8 cellular contexts compared by ENCODE assay signal in genomic region chr6:17599885-17600526, GRCh38. TPM values are rescaled to one million over a fixed set of nuclear protein-coding genes. Genes with fewer than 3 reads are reported as not detected.
DNase-seq lines count a peak whose midpoint lies in the region; ATAC-seq and TF ChIP-seq lines count a peak whose summit lies in the region.

Gene FAM8A1, plus strand, starts transcription at chr6:17600302. Its CDS starts 108 bp downstream, at chr6:17600410.

- peaks cover 6% of the 10 kb centered on the region for H3K79me1 ChIP-seq in trophoblast cell (ENCODE audit: low read length)

- H3K4me2 ChIP-seq in SU-DHL-6 (ENCODE audit: low read depth, low read length, poor library complexity, severe bottlenecking): peak within 1 kb of the TSS; percentile 65
- peak within 1 kb of the TSS; percentile 96 for H3K4me2 ChIP-seq in trophoblast cell (ENCODE audit: low read length)

- H3K36me3 ChIP-seq in SU-DHL-6 (ENCODE audit: low read length): no peaks in the 10 kb centered on the region; the same call in 1 of the 2 replicates
- H3K36me3 ChIP-seq in adipocyte (ENCODE audit: control insufficient read depth, insufficient read depth, low read length, severe bottlenecking): peaks cover 17% of the 10 kb centered on the region
- peaks cover 7% of the 10 kb centered on the region for H3K36me3 ChIP-seq in cardiac muscle cell
- H3K36me3 ChIP-seq in trophoblast cell (ENCODE audit: control insufficient read depth in 1 of 2, insufficient read depth in 2 of 2, low read length in 2 of 2): peaks cover 0 to under 1% of the 10 kb centered on the region in 2 experiments
- H3K36me3 ChIP-seq in tibial nerve: peaks cover 0 to 19% (median 0%) of the 10 kb centered on the region in 3 donors

- H3K9me3 ChIP-seq in SU-DHL-6 (ENCODE audit: insufficient read depth, low read length) (no peaks in the 10 kb centered on the region), adipocyte (ENCODE audit: control insufficient read depth, low read length) (no peaks in the 10 kb centered on the region), cardiac muscle cell (ENCODE audit: low read depth) (no peaks in the 10 kb centered on the region), trophoblast cell (ENCODE audit: insufficient read depth, low read depth, low read length) (no peaks in the 10 kb centered on the region), tibial nerve (no peaks in the 10 kb centered on the region)

- TF ChIP-seq CTCF in GM12874 (IDR thresholded peaks at IDR 0.05; ENCODE audit: insufficient read depth, low read depth, low read length) (peak; percentile 26; the same call in 1 of the 2 replicates), SU-DHL-6 (IDR thresholded peaks at IDR 0.05; ENCODE audit: insufficient read depth, low read length, poor library complexity, severe bottlenecking) (no peak), cardiac muscle cell (IDR thresholded peaks at IDR 0.05; ENCODE audit: low read depth, low read length) (peak; percentile 44), tibial nerve (IDR thresholded peaks at IDR 0.05) (peak; percentile 54 to 91 (median 66))

- H2BK120ac ChIP-seq in trophoblast cell (ENCODE audit: insufficient read depth, low read length, poor library complexity): peak within 1 kb of the TSS; percentile 86

- H3K4me3 ChIP-seq in SU-DHL-6 (ENCODE audit: insufficient read depth, low read length, poor library complexity, severe bottlenecking) (peak within 1 kb of the TSS; percentile 63), adipocyte (ENCODE audit: low read length) (peak within 1 kb of the TSS; percentile 85), cardiac muscle cell (peak within 1 kb of the TSS; percentile 79), trophoblast cell (ENCODE audit: low read depth, low read length) (peak within 1 kb of the TSS; percentile 80), tibial nerve (peak within 1 kb of the TSS; percentile 80 to 100 (median 95))

- H3K4ac ChIP-seq in trophoblast cell (ENCODE audit: low read depth, low read length): peak within 1 kb of the TSS; percentile 19

- H2BK5ac ChIP-seq in trophoblast cell (ENCODE audit: low read depth, low read length, poor library complexity): peak within 1 kb of the TSS; percentile 58

- H4K8ac ChIP-seq in trophoblast cell (ENCODE audit: low read depth, low read length): peak within 1 kb of the TSS; percentile 90

- H3K9me2 ChIP-seq in SU-DHL-6 (replicated peaks; ENCODE audit: insufficient read depth, low read length): no peaks in the 10 kb centered on the region

- 0 out of 2 replicates have a peak, but pooled peaks cover 2% of the 10 kb centered on the region for H4K20me1 ChIP-seq in SU-DHL-6 (ENCODE audit: low read depth, low read length)

- H2AFZ ChIP-seq in SU-DHL-6 (ENCODE audit: low read depth, low read length, severe bottlenecking) (peak within 1 kb of the TSS; percentile 86), trophoblast cell (ENCODE audit: insufficient read depth, low read length, poor library complexity) (peak within 1 kb of the TSS; percentile 85)

- DNase-seq in NCI-H1105 treated with DMSO at 0.1 percent for 48 hours (lab: John Stamatoyannopoulos, UW) (peak; percentile 89), adipocyte (ENCODE audit: low read depth) (peak; percentile 96), cardiac muscle cell (ENCODE audit: low read depth in 1 of 2, low spot score in 1 of 2) (peak; percentile 90 to 94), trophoblast cell (peak; percentile 87 to 93), tibial nerve (ENCODE audit: low spot score in 2 of 2) (peak; percentile 89 to 92)

- ATAC-seq in HG02678 (IDR thresholded peaks at IDR 0.05; ENCODE audit: unreplicated experiment): peak; percentile 87

- H3K9ac ChIP-seq in SU-DHL-6 (ENCODE audit: low read length) (peak within 1 kb of the TSS; percentile 67), adipocyte (ENCODE audit: low read length) (peak within 1 kb of the TSS; percentile 83), trophoblast cell (ENCODE audit: low read length) (peak within 1 kb of the TSS; percentile 75)

- peak within 1 kb of the TSS; percentile 86 for H3K14ac ChIP-seq in trophoblast cell (ENCODE audit: low read length)

- no peak within 1 kb of the TSS for H2BK12ac ChIP-seq in trophoblast cell (ENCODE audit: low read length)

- H3K18ac ChIP-seq in trophoblast cell (ENCODE audit: low read length): no peak within 1 kb of the TSS

- no peaks in the 10 kb centered on the region for H3K27me3 ChIP-seq in SU-DHL-6 (ENCODE audit: low read length)
- no peaks in the 10 kb centered on the region for H3K27me3 ChIP-seq in adipocyte (replicated peaks; ENCODE audit: control insufficient read depth, insufficient read depth, low read length)
- no peaks in the 10 kb centered on the region for H3K27me3 ChIP-seq in cardiac muscle cell
- no peaks in the 10 kb centered on the region for H3K27me3 ChIP-seq in trophoblast cell (ENCODE audit: insufficient read depth, low read length)
- no peaks in the 10 kb centered on the region for H3K27me3 ChIP-seq in tibial nerve

- peak; percentile 62 to 84 for TF ChIP-seq POLR2A in tibial nerve (IDR thresholded peaks at IDR 0.05)

- H3K27ac ChIP-seq in SU-DHL-6 (ENCODE audit: low read depth, low read length) (peak within 1 kb of the TSS; percentile 30), cardiac muscle cell (peak within 1 kb of the TSS; percentile 94), trophoblast cell (ENCODE audit: low read depth, low read length) (peak within 1 kb of the TSS; percentile 75), tibial nerve (peak within 1 kb of the TSS; percentile 95 to 99 (median 98))

- no peak within 1 kb of the TSS for H3K23ac ChIP-seq in trophoblast cell (ENCODE audit: low read length)

- peak within 1 kb of the TSS; percentile 88 for H4K91ac ChIP-seq in trophoblast cell (ENCODE audit: low read depth, low read length)

- H3F3A ChIP-seq in SU-DHL-6 (ENCODE audit: insufficient read depth): peaks cover 18% of the 10 kb centered on the region

- peaks cover 18% of the 10 kb centered on the region for H3K4me1 ChIP-seq in adipocyte (ENCODE audit: control insufficient read depth, insufficient read depth, low read length)
- peaks cover 14% of the 10 kb centered on the region for H3K4me1 ChIP-seq in cardiac muscle cell (ENCODE audit: low read depth)
- H3K4me1 ChIP-seq in trophoblast cell (ENCODE audit: control insufficient read depth in 1 of 2, insufficient read depth in 2 of 2, low read length in 2 of 2): peaks cover 0 to 8% of the 10 kb centered on the region in 2 experiments
- peaks cover 0 to 28% (median 4%) of the 10 kb centered on the region in 4 donors for H3K4me1 ChIP-seq in tibial nerve

- H2AK5ac ChIP-seq in trophoblast cell (ENCODE audit: low read length): no peak within 1 kb of the TSS

- peak within 1 kb of the TSS; percentile 85 for H4K12ac ChIP-seq in trophoblast cell (ENCODE audit: low read depth, low read length)

- H3K79me2 ChIP-seq in SU-DHL-6 (ENCODE audit: insufficient read depth, low read length) (no peaks in the 10 kb centered on the region; the same call in 1 of the 2 replicates), trophoblast cell (ENCODE audit: control insufficient read depth, insufficient read depth, low read length, poor library complexity) (peaks cover 2% of the 10 kb centered on the region)

- TF ChIP-seq EP300 in tibial nerve (IDR thresholded peaks at IDR 0.05): peak; percentile 15 to 94

- WGBS in trophoblast cell (ENCODE audit: extremely low coverage, insufficient coverage, insufficient read length): no CpG with 5 or more reads among the region's 42 CpGs
- 2 to 6% methylated on average over 26 to 30 of the region's 42 CpGs for WGBS in tibial nerve, 2 donors

RNA-seq across cellular contexts. Expression of gene FAM8A1, which starts in this region (rescaled TPM):
- total RNA-seq in cardiac muscle cell (22.4 and 31.9 TPM in 2 replicates), tibial nerve (10 to 100 TPM; 35.6 to 47.6 (median 36.2) TPM)
- polyA plus RNA-seq in cardiac muscle cell: 18.7 and 26.5 TPM in 2 replicates
- 10.1 and 10.3 TPM in 2 replicates for polyA plus RNA-seq in trophoblast cell (2013)

Comparison
In these comparisons a context has a peak if more than half of its experiments do, and no peak if none do; other contexts are left out.
1. Peak in every context shown above with its lines: DNase-seq, ATAC-seq, H3K4me3 ChIP-seq and H3K27ac ChIP-seq.
2. H3K27ac ChIP-seq: peak in every context shown above with its lines; median percentile 98 in tibial nerve; 94 in cardiac muscle cell; 75 in trophoblast cell; 30 in SU-DHL-6.